26 cellular contexts compared by ENCODE assay signal in genomic region chr10:113337142-113337541, GRCh38.
"Had no signal": no experiment of that assay in that cellular context is flagged by ENCODE, and none has a peak within 500 bp of the region (broad histone marks: within the 10 kb centered on the region; RNA-seq: fewer than 3 reads in every experiment).

No MANE protein-coding gene starts in this region.

- ATAC-seq: activated CD8-positive, alpha-beta memory T cell treated with anti-CD3 and anti-CD28 coated beads, Interleukin-2, amount 10 ng/mL, durations not matched to agents 7 days and 5 days; Panc1; T-helper 17 cell; WTC11 had no signal

- DNase-seq: activated CD4-positive, alpha-beta T cell treated with anti-CD3 and anti-CD28 coated beads for 48 hours; activated CD4-positive, alpha-beta T cell treated with anti-CD3 and anti-CD28 coated beads, Interleukin-2, amount 50 U/mL, for 48 hours; activated CD4-positive, CD25-positive, alpha-beta regulatory T cell treated with anti-CD3 and anti-CD28 coated beads, Interleukin-2, amount 50 U/mL, for 72 hours; activated CD8-positive, alpha-beta memory T cell treated with anti-CD3 and anti-CD28 coated beads, Interleukin-2, amount 10 ng/mL, durations not matched to agents 7 days and 5 days; activated effector memory CD4-positive, alpha-beta T cell treated with Interleukin-2 at 50 U/mL for 16 hours; activated naive CD4-positive, alpha-beta T cell; activated T-cell treated with anti-CD3 and anti-CD28 coated beads, Interleukin-2, amount 50 U/mL, for 24 hours; amygdala; MG63; MV-4-11; NCI-H1092 treated with DMSO at 0.1 percent for 48 hours; NCI-H1417 treated with DMSO at 0.1 percent for 48 hours; NCI-H1694; NCI-H2029 treated with DMSO at 0.1 percent for 48 hours; NCI-H345; NCI-H510A; NCI-H526 treated with DMSO at 0.1 percent for 48 hours; NCI-H82; OCI-M1; Right ventricle myocardium superior; T-helper 17 cell; T-helper 9 cell had no signal

- H3K9me3 ChIP-seq: SJSA1 had no signal

- H3K27me3 ChIP-seq: MG63, SJSA1 had no signal

- H3K27ac ChIP-seq: RWPE1, SJSA1 had no signal

- H3K4me1 ChIP-seq: SJSA1 had no signal

- H3K4me3 ChIP-seq: MG63, SJSA1 had no signal

- H3K36me3 ChIP-seq: MG63, SJSA1 had no signal
